25 cellular contexts compared by ENCODE assay signal in the genomic region with DNA sequence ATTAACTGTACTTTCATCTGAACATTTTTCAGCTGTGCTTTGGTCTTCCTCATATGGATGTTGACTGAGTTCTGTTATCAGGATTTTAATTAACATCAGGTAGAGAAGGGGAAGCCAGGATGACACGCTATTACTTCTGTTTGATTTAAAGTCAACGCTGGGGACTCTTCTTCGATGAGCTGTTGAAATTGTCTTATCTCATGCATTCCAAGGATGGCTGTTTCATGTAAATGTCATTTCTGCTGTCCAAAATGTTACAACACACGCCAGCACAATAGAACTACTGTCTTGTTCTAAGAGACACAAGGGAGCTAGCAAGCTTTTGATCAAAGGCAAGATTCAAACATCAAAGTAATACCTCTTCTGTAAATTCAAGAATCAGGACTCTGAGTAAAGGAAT.
DNase-seq lines count a peak whose midpoint lies in the region; FAIRE-seq and TF ChIP-seq lines count a peak whose summit lies in the region.
"Had no signal": no experiment of that assay in that cellular context is flagged by ENCODE, and none has a peak within 500 bp of the region (broad histone marks: within the 10 kb centered on the region; RNA-seq: fewer than 3 reads in every experiment).

No MANE protein-coding gene starts in this region.

- no peak overlapping the region for H3K4me3 ChIP-seq in cardiac muscle cell
- no peak overlapping the region for H3K4me3 ChIP-seq in brain microvascular endothelial cell (ENCODE audit: low read depth, low read length)
- H3K4me3 ChIP-seq: ascending aorta, hepatocyte had no signal

- DNase-seq in cardiac muscle cell (ENCODE audit: low read depth in 1 of 2, low spot score in 1 of 2) (peak; percentile 15 to 82), cardiac septum (ENCODE audit: low spot score) (no peak), brain microvascular endothelial cell (peak; percentile 22), iris pigment epithelial cell (ENCODE audit: low read depth) (peak; percentile 45), urothelium cell line (ENCODE audit: low spot score) (no peak), NCI-H510A treated with DMSO at 0.1 percent for 48 hours (lab: John Stamatoyannopoulos, UW) (no peak), NCI-H345 (lab: John Stamatoyannopoulos, UW) (no peak), KG1 (lab: John Stamatoyannopoulos, UW) (no peak)
- DNase-seq: activated CD4-positive, alpha-beta T cell treated with anti-CD3 and anti-CD28 coated beads, Interleukin-2, amount 10 ng/mL, durations not matched to agents 24 days and 14 days; activated CD8-positive, alpha-beta memory T cell treated with anti-CD3 and anti-CD28 coated beads, Interleukin-2, amount 10 ng/mL, durations not matched to agents 7 days and 5 days; BE2C; cerebellar nuclear complex; DMS79; HCEC 1CT; Kasumi-1; MV-4-11; NCI-H146; NCI-H526; posterior cingulate gyrus had no signal

- in situ Hi-C loops in brain microvascular endothelial cell (cut with HindIII; ENCODE audit: low pct_ligation_motif_present, low sequenced_read_pairs), result no loop called here

- TF ChIP-seq CTCF in cardiac muscle cell (IDR thresholded peaks at IDR 0.05; ENCODE audit: low read depth, low read length), result no peak
- no peak for TF ChIP-seq CTCF in brain microvascular endothelial cell (IDR thresholded peaks at IDR 0.05; ENCODE audit: low read depth, low read length, missing control alignments)

- no peaks in the 10 kb centered on the region for H3K9me3 ChIP-seq in cardiac muscle cell (ENCODE audit: low read depth)
- H3K9me3 ChIP-seq: ascending aorta, BE2C had no signal

- peak; percentile 30 for FAIRE-seq in urothelium cell line (lab: Jason Lieb, UNC)
- FAIRE-seq: frontal cortex, GM12892, RCC 7860 had no signal

- no peaks in the 10 kb centered on the region for H3K36me3 ChIP-seq in cardiac muscle cell
- H3K36me3 ChIP-seq in brain microvascular endothelial cell (replicated peaks), result no peaks in the 10 kb centered on the region
- H3K36me3 ChIP-seq: ascending aorta, BE2C had no signal

- intact Hi-C loops in cardiac septum (cut with DNase I), result no loop called here

- H3K27ac ChIP-seq in cardiac muscle cell (no peak overlapping the region), brain microvascular endothelial cell (no peak overlapping the region)
- H3K27ac ChIP-seq: ascending aorta, epithelial cell of prostate, hepatocyte had no signal

- H3K27me3 ChIP-seq in cardiac muscle cell (no peaks in the 10 kb centered on the region), brain microvascular endothelial cell (replicated peaks) (no peaks in the 10 kb centered on the region)
- H3K27me3 ChIP-seq: ascending aorta, BE2C, hepatocyte had no signal

- peaks cover 8% of the 10 kb centered on the region for H3K4me1 ChIP-seq in cardiac muscle cell (ENCODE audit: low read depth)
- H3K4me1 ChIP-seq: ascending aorta, BE2C had no signal

Comparison
In these comparisons a context has a peak if more than half of its experiments do, and no peak if none do; other contexts are left out.
1. DNase-seq: peak in cardiac muscle cell (2 of 2), brain microvascular endothelial cell (single experiment) and iris pigment epithelial cell (single experiment); none in cardiac septum (single experiment), urothelium cell line (single experiment), NCI-H510A treated with DMSO at 0.1 percent for 48 hours (single experiment), NCI-H345 (single experiment) and KG1 (single experiment).